8 cellular contexts compared by ENCODE assay signal in genomic region chr22:35684270-35684700, GRCh38.
DNase-seq lines count a peak whose midpoint lies in the region; ATAC-seq and TF ChIP-seq lines count a peak whose summit lies in the region.

No MANE protein-coding gene starts in this region.

- CTCF ChIA-PET in GM10248 (lab: Yijun Ruan, JAX): interaction anchor here (0.6 to 1.4 kb wide), 3 partner anchors 10 to 124 kb away, joined by 3 to 5 read pairs (median 3); no protein-coding TSS in a partner anchor

- H3K4me3 ChIP-seq in cardiac fibroblast (replicated peaks in 1 of 2; ENCODE audit: low read depth in 2 of 2, low read length in 2 of 2): no peak overlapping the region

- ATAC-seq in GM19395 (IDR thresholded peaks at IDR 0.05; ENCODE audit: unreplicated experiment): no peak

- peak; percentile 11 for DNase-seq in DMS153 (lab: John Stamatoyannopoulos, UW)
- DNase-seq in NAMALWA (ENCODE audit: low spot score): peak; percentile 31
- DNase-seq in cardiac fibroblast (ENCODE audit: low read depth in 2 of 2): peak; percentile 65 to 77
- peak; percentile 27 for DNase-seq in left kidney (ENCODE audit: low read depth, low spot score)
- DNase-seq in GM10248 (ENCODE audit: extremely low spot score): no peak
- no peak for DNase-seq in HuH-7.5 (ENCODE audit: low spot score)
- DNase-seq in GF-D8 (lab: John Stamatoyannopoulos, UW): no peak

- POLR2A ChIA-PET in GM10248 (lab: Yijun Ruan, JAX): no interaction called here

- TF ChIP-seq CTCF in cardiac fibroblast (IDR thresholded peaks at IDR 0.05; ENCODE audit: low read depth, low read length) (peak; percentile 45), GM10248 (IDR thresholded peaks at IDR 0.05; ENCODE audit: control extremely low read depth, extremely low read depth, low read depth, missing control alignments) (no peak)

Comparison
In these comparisons a context has a peak if more than half of its experiments do, and no peak if none do; other contexts are left out.
1. DNase-seq: peak in DMS153 (single experiment), NAMALWA (single experiment), cardiac fibroblast (2 of 2) and left kidney (single experiment); none in GM10248 (single experiment), HuH-7.5 (single experiment) and GF-D8 (single experiment).